In genomic region chr17:36608794-36609497, GRCh38 we compare ENCODE assay signal across 8 cellular contexts. TPM values are rescaled to one million over a fixed set of nuclear protein-coding genes. Genes with fewer than 3 reads are reported as not detected.
DNase-seq lines count a peak whose midpoint lies in the region; ATAC-seq and TF ChIP-seq lines count a peak whose summit lies in the region.

No MANE protein-coding gene starts in this region.

- H3K4me3 ChIP-seq in BJ (ENCODE audit: low read depth, low read length) (no peak overlapping the region), IMR-90 (ENCODE audit: insufficient read depth, low read depth, low read length) (no peak overlapping the region), stomach (no peak overlapping the region)

- H3K4me2 ChIP-seq in IMR-90 (ENCODE audit: low read depth, low read length): no peak overlapping the region; the same call in 1 of the 2 replicates

- no peak overlapping the region for H3K56ac ChIP-seq in IMR-90 (ENCODE audit: extremely low read depth, insufficient read depth, low read length)

- H3K18ac ChIP-seq in IMR-90 (ENCODE audit: low read depth, low read length): no peak overlapping the region

- intact Hi-C loops in IMR-90 (cut with micrococcal nuclease) (no loop called here), posterior vena cava (cut with DNase I) (no loop called here), stomach (cut with DNase I; ENCODE audit: low total_unique reads) (no loop called here)

- peak; percentile 68 for TF ChIP-seq RAD21 in IMR-90 (IDR thresholded peaks at IDR 0.05; ENCODE audit: low read length)

- H4K91ac ChIP-seq in IMR-90 (ENCODE audit: insufficient read depth, low read depth, low read length): no peak overlapping the region

- no peak overlapping the region for H3K14ac ChIP-seq in IMR-90 (replicated peaks; ENCODE audit: low read depth, low read length)

- H3K9me3 ChIP-seq in IMR-90 (ENCODE audit: control insufficient read depth, insufficient read depth, low read length) (no peaks in the 10 kb centered on the region), stomach (no peaks in the 10 kb centered on the region)

- H3K4me1 Mint-ChIP-seq in neural crest cell: peaks cover 15% of the 10 kb centered on the region

- H3K36me3 ChIP-seq in BJ (ENCODE audit: control insufficient read depth, insufficient read depth, low read length): peaks cover 4% of the 10 kb centered on the region
- H3K36me3 ChIP-seq in IMR-90 (ENCODE audit: control insufficient read depth, insufficient read depth, low read length): peaks cover 1% of the 10 kb centered on the region; the same call in 1 of the 2 replicates
- peaks cover 0 to 7% (median 3%) of the 10 kb centered on the region in 4 donors for H3K36me3 ChIP-seq in stomach

- no peak overlapping the region for H3K9ac ChIP-seq in IMR-90 (ENCODE audit: low read depth, low read length)

- dilution Hi-C loops in IMR-90 (cut with HindIII; ENCODE audit: low sequenced_read_pairs, unreplicated experiment): no loop called here

- no peak overlapping the region for H2BK5ac ChIP-seq in IMR-90 (ENCODE audit: low read depth, low read length, poor library complexity, severe bottlenecking)

- H3K9me1 ChIP-seq in IMR-90 (ENCODE audit: insufficient read depth, low read length): peaks cover 15% of the 10 kb centered on the region; the same call in 1 of the 2 replicates

- H3K36me3 Mint-ChIP-seq in neural crest cell (ENCODE audit: low read depth): no peaks in the 10 kb centered on the region

- no peak overlapping the region for H3K27ac Mint-ChIP-seq in neural crest cell (ENCODE audit: unreplicated experiment)

- TF ChIP-seq POLR2A in IMR-90 (IDR thresholded peaks at IDR 0.05; ENCODE audit: low read depth, low read length) (no peak), stomach (IDR thresholded peaks at IDR 0.05) (no peak)

- TF ChIP-seq CTCF in BJ (IDR thresholded peaks at IDR 0.05; ENCODE audit: insufficient read depth, low read depth, low read length) (peak; percentile 61), IMR-90 (conservative IDR thresholded peaks at IDR 0.05; ENCODE audit: low read depth, low read length) (peak; percentile 65), neural crest cell (conservative IDR thresholded peaks at IDR 0.05) (peak; percentile 55), stomach (IDR thresholded peaks at IDR 0.05) (peak in 2 of 7 experiments; percentile 7 to 26)

- H3K4me3 Mint-ChIP-seq in neural crest cell: no peak overlapping the region

- no peak overlapping the region for H2BK15ac ChIP-seq in IMR-90 (ENCODE audit: low read depth, low read length)

- no peak overlapping the region for H4K8ac ChIP-seq in IMR-90 (ENCODE audit: low read depth in 2 of 2, low read length in 2 of 2)

- no peaks in the 10 kb centered on the region for H3K27me3 Mint-ChIP-seq in neural crest cell (ENCODE audit: low read depth)

- no peaks in the 10 kb centered on the region for H3K4me1 ChIP-seq in IMR-90 (ENCODE audit: control insufficient read depth, insufficient read depth, low read length)
- H3K4me1 ChIP-seq in stomach: peaks cover 0 to 17% (median 8%) of the 10 kb centered on the region in 4 donors

- no peak overlapping the region for H2BK120ac ChIP-seq in IMR-90 (ENCODE audit: low read depth, low read length)

- in situ Hi-C loops in IMR-90 (cut with MboI; ENCODE audit: low sequenced_read_pairs): loop anchor here (10.0 kb wide), 1 partner anchor 766 kb away; the partner anchor contains the start of gene C17orf78

- H2BK20ac ChIP-seq in IMR-90 (ENCODE audit: low read depth, low read length): no peak overlapping the region

- H3K4ac ChIP-seq in IMR-90 (ENCODE audit: low read depth, low read length): no peak overlapping the region

- peak overlapping the region; percentile 1 for H2AK9ac ChIP-seq in IMR-90 (replicated peaks; ENCODE audit: low read depth, low read length, poor library complexity)

- DNase-seq in BJ (ENCODE audit: low read depth) (no peak), IMR-90 (peak; percentile 66), RPMI8226 (peak; percentile 85), neural crest cell (ENCODE audit: low read depth, low spot score) (peak; percentile 22), posterior vena cava (ENCODE audit: low spot score) (no peak), stomach (no peak)

- peaks cover 23% of the 10 kb centered on the region for H4K20me1 ChIP-seq in IMR-90 (ENCODE audit: insufficient read depth, low read length)

- no TSS peak for BruUV-seq in IMR-90 (replicated peaks; lab: Mats Ljungman, UMichigan)

- H2AFZ ChIP-seq in IMR-90 (replicated peaks; ENCODE audit: low read length, poor library complexity): peak overlapping the region; percentile 72

- no peak for TF ChIP-seq EP300 in stomach (IDR thresholded peaks at IDR 0.05)

- CTCF ChIA-PET in BJ (lab: Yijun Ruan, JAX) (interaction anchor here (0.6 to 3.4 kb wide), 3 partner anchors 14 to 439 kb away, joined by 3 to 13 read pairs (median 3); no protein-coding TSS in a partner anchor), IMR-90 (lab: Yijun Ruan, JAX) (no interaction called here)

- ATAC-seq in IMR-90 (ENCODE audit: low read depth): peak; percentile 87
- ATAC-seq in esophagus mucosa: peak; percentile 63
- ATAC-seq in HG02981 (IDR thresholded peaks at IDR 0.05; ENCODE audit: unreplicated experiment): no peak

- POLR2A ChIA-PET in BJ (lab: Charles Lee): no interaction called here
- POLR2A ChIA-PET in IMR-90 (lab: Charles Lee; ENCODE audit: unreplicated experiment): no interaction called here

- H3K27me3 ChIP-seq in BJ (ENCODE audit: control insufficient read depth, insufficient read depth, low read length) (no peaks in the 10 kb centered on the region), IMR-90 (ENCODE audit: control insufficient read depth, insufficient read depth, low read length) (no peaks in the 10 kb centered on the region), stomach (peaks cover 0 to 13% (median 0%) of the 10 kb centered on the region in 3 donors)

- no peak overlapping the region for H3K23ac ChIP-seq in IMR-90 (ENCODE audit: low read depth, low read length)

- H3K27ac ChIP-seq in IMR-90 (ENCODE audit: insufficient read depth, low read length): no peak overlapping the region
- no peak overlapping the region for H3K27ac ChIP-seq in stomach

- no peak overlapping the region for H2AK5ac ChIP-seq in IMR-90 (ENCODE audit: low read depth, low read length)

- no peak overlapping the region for H4K5ac ChIP-seq in IMR-90 (ENCODE audit: low read depth, low read length)

- no CpG with 5 or more reads among the region's 24 CpGs for WGBS in IMR-90 (ENCODE audit: extremely low coverage in 2 of 2, insufficient read length in 1 of 2), 2 experiments
- WGBS in stomach, 5 donors: 35 to 45% (median 43%) methylated on average over 17 to 24 of the region's 24 CpGs

- no peaks in the 10 kb centered on the region for H3K9me3 Mint-ChIP-seq in neural crest cell

- H3K79me1 ChIP-seq in IMR-90 (ENCODE audit: low read depth in 1 of 2, low read length in 2 of 2): peaks cover 11 to 19% of the 10 kb centered on the region in 2 experiments

TF ChIP-seq in IMR-90, 13 proteins besides CTCF, POLR2A, EP300 and RAD21 (continues in another document):
- TF ChIP-seq RFX5 (IDR thresholded peaks at IDR 0.05; ENCODE audit: low read depth, low read length): no peak
- no peak for TF ChIP-seq RCOR1 (IDR thresholded peaks at IDR 0.05; ENCODE audit: insufficient replicate concordance, low read length)
- TF ChIP-seq SMC3 (IDR thresholded peaks at IDR 0.05; ENCODE audit: low read depth, low read length): peak; percentile 37
- TF ChIP-seq MAZ (IDR thresholded peaks at IDR 0.05; ENCODE audit: borderline replicate concordance, low read depth, low read length): no peak
- TF ChIP-seq USF2 (IDR thresholded peaks at IDR 0.05; ENCODE audit: low read depth, low read length): peak; percentile 74; the same call in 1 of the 2 replicates
- no peak for TF ChIP-seq ELK1 (IDR thresholded peaks at IDR 0.05; ENCODE audit: borderline replicate concordance, low read depth, low read length)
- TF ChIP-seq CEBPB (IDR thresholded peaks at IDR 0.05; ENCODE audit: low read depth, low read length): no peak
- TF ChIP-seq CHD1 (IDR thresholded peaks at IDR 0.05; ENCODE audit: low read depth, low read length): no peak
- TF ChIP-seq NFE2L2 (IDR thresholded peaks at IDR 0.05; ENCODE audit: low read depth, low read length): no peak

RNA-seq across cellular contexts. Expression of gene MRM1, which starts 7.6 kb away (rescaled TPM):
- polyA plus RNA-seq in BJ (2011; rRNA removed) (3.0 and 3.9 TPM in 2 replicates), IMR-90 (2012; rRNA removed) (4.3 and 5.3 TPM in 2 replicates), stomach (1 to 10 TPM; 2.4 to 8.0 (median 7.8) TPM)
- 1.3 and 1.9 TPM in 2 replicates for polyA minus RNA-seq in BJ (2011; rRNA and poly(A)+ RNA removed)
- total RNA-seq in IMR-90 (2012; rRNA removed) (2.2 TPM in 2 replicates), esophagus mucosa (4.8 TPM), neural crest cell (4.6 and 5.4 TPM in 2 replicates), posterior vena cava (1 to 10 TPM; 2.9 to 3.8 TPM), stomach (10 to 100 TPM in 2 of 5 donors, 1 to 10 TPM in 2, not detected in 1; 1.8 to 38.5 (median 7.4) TPM)
- polyA plus RNA-seq in IMR-90 (2012; cell fraction: cytosol; rRNA removed): 3.0 and 5.1 TPM in 2 replicates
- polyA plus RNA-seq in IMR-90 (2012; cell fraction: nucleus; rRNA removed; ENCODE audit: low replicate concordance): 3.7 and 8.0 TPM in 2 replicates

RNA-seq across cellular contexts. Expression of gene DHRS11, which starts 17.3 kb away (rescaled TPM):
- polyA plus RNA-seq in BJ (2011; rRNA removed) (5.4 and 8.5 TPM in 2 replicates), IMR-90 (2012; rRNA removed) (14.5 and 14.6 TPM in 2 replicates), stomach (10 to 100 TPM; 11.0 to 12.1 (median 11.0) TPM)
- 4.7 and 7.6 TPM in 2 replicates for polyA minus RNA-seq in BJ (2011; rRNA and poly(A)+ RNA removed)
- total RNA-seq in IMR-90 (2012; rRNA removed) (4.7 and 7.0 TPM in 2 replicates), esophagus mucosa (8.4 TPM), neural crest cell (12.3 and 14.7 TPM in 2 replicates), posterior vena cava (1 to 10 TPM; 3.5 to 5.4 TPM), stomach (100 to 1,000 TPM in 1 of 5 donors, 10 to 100 TPM in 2, 1 to 10 TPM in 2; 8.5 to 339 (median 14.9) TPM)
- 9.2 and 13.0 TPM in 2 replicates for polyA plus RNA-seq in IMR-90 (2012; cell fraction: cytosol; rRNA removed)
- 33.5 and 35.9 TPM in 2 replicates for polyA plus RNA-seq in IMR-90 (2012; cell fraction: nucleus; rRNA removed; ENCODE audit: low replicate concordance)

Comparison
In these comparisons a context has a peak if more than half of its experiments do, and no peak if none do; other contexts are left out.
1. DNase-seq: peak in IMR-90 (single experiment), RPMI8226 (single experiment) and neural crest cell (single experiment); none in BJ (single experiment), posterior vena cava (single experiment) and stomach (single experiment).